In genomic region chr13:110658218-110658911, GRCh38 we compare ENCODE assay signal across 7 cellular contexts. TPM values are rescaled to one million over a fixed set of nuclear protein-coding genes. Genes with fewer than 3 reads are reported as not detected.
DNase-seq lines count a peak whose midpoint lies in the region; ATAC-seq and TF ChIP-seq lines count a peak whose summit lies in the region.
"Not testable (repeated sequence)": the region's sequence is repeated elsewhere in the genome, so short reads cannot be mapped to it uniquely, and the experiment has no call there.

No MANE protein-coding gene starts in this region.

- DNase-seq in GM20000 (ENCODE audit: low spot score) (peak; percentile 64), NB4 (ENCODE audit: low read depth) (peak; percentile 78)
- not testable (repeated sequence) for DNase-seq in activated CD8-positive, alpha-beta T cell treated with anti-CD3 and anti-CD28 coated beads for 36 hours; left lobe of liver (ENCODE audit: low spot score)

- intact Hi-C loops in activated CD8-positive, alpha-beta T cell treated with anti-CD3 and anti-CD28 coated beads for 36 hours (cut with micrococcal nuclease): not testable (repeated sequence)

- H3K9me3 Mint-ChIP-seq in activated CD8-positive, alpha-beta T cell treated with anti-CD3 and anti-CD28 coated beads for 36 hours: not testable (repeated sequence)

- not testable (repeated sequence) for H3K4me3 Mint-ChIP-seq in activated CD8-positive, alpha-beta T cell treated with anti-CD3 and anti-CD28 coated beads for 36 hours

- ATAC-seq in GM18520 (IDR thresholded peaks at IDR 0.05; ENCODE audit: unreplicated experiment): peak; percentile 85
- ATAC-seq in HG02798 (IDR thresholded peaks at IDR 0.05; ENCODE audit: poor library complexity, unreplicated experiment): peak; percentile 88
- peak; percentile 93 for ATAC-seq in HG03342 (IDR thresholded peaks at IDR 0.05; ENCODE audit: unreplicated experiment)
- ATAC-seq in activated CD8-positive, alpha-beta T cell treated with anti-CD3 and anti-CD28 coated beads for 36 hours: peak; percentile 55
- peak; percentile 31 for ATAC-seq in left lobe of liver

- not testable (repeated sequence) for TF ChIP-seq POLR2A in NB4 (IDR thresholded peaks at IDR 0.05; ENCODE audit: extremely low read depth, insufficient read length)

- peaks cover 61% of the 10 kb centered on the region for H3K36me3 Mint-ChIP-seq in activated CD8-positive, alpha-beta T cell treated with anti-CD3 and anti-CD28 coated beads for 36 hours (ENCODE audit: low read depth)

- H3K27ac Mint-ChIP-seq in activated CD8-positive, alpha-beta T cell treated with anti-CD3 and anti-CD28 coated beads for 36 hours: peak overlapping the region; percentile 11

- not testable (repeated sequence) for TF ChIP-seq CTCF in GM20000 (IDR thresholded peaks at IDR 0.05; ENCODE audit: extremely low read depth, missing control alignments); NB4 (IDR thresholded peaks at IDR 0.05; ENCODE audit: low read depth, low read length); activated CD8-positive, alpha-beta T cell treated with anti-CD3 and anti-CD28 coated beads for 36 hours (IDR thresholded peaks at IDR 0.05)

- H3K27me3 Mint-ChIP-seq in activated CD8-positive, alpha-beta T cell treated with anti-CD3 and anti-CD28 coated beads for 36 hours: not testable (repeated sequence)

- H3K4me1 Mint-ChIP-seq in activated CD8-positive, alpha-beta T cell treated with anti-CD3 and anti-CD28 coated beads for 36 hours (ENCODE audit: low read depth): peaks cover 44% of the 10 kb centered on the region

- not testable (repeated sequence) for H3K4me3 ChIP-seq in NB4 (ENCODE audit: low read depth, low read length)

- POLR2A ChIA-PET in activated CD8-positive, alpha-beta T cell treated with anti-CD3 and anti-CD28 coated beads for 36 hours (lab: Charles Lee): interaction anchor here (1.0 kb wide), 1 partner anchor 10 kb away, joined by 3 read pairs; no protein-coding TSS in a partner anchor

- CTCF ChIA-PET in activated CD8-positive, alpha-beta T cell treated with anti-CD3 and anti-CD28 coated beads for 36 hours (lab: Charles Lee): not testable (repeated sequence)

RNA-seq across cellular contexts. Expression of gene NAXD, which starts 43.0 kb away (rescaled TPM):
- total RNA-seq in activated CD8-positive, alpha-beta T cell treated with anti-CD3 and anti-CD28 coated beads for 36 hours: 10 to 100 TPM; 22.7 to 24.8 TPM
- 34.4 TPM for total RNA-seq in left lobe of liver

RNA-seq across cellular contexts. Expression of gene CARS2, which starts 47.6 kb away (rescaled TPM):
- 10 to 100 TPM; 60.7 to 63.0 TPM for total RNA-seq in activated CD8-positive, alpha-beta T cell treated with anti-CD3 and anti-CD28 coated beads for 36 hours
- total RNA-seq in left lobe of liver: 33.9 TPM

RNA-seq across cellular contexts. Expression of gene ING1, which starts 55.1 kb away (rescaled TPM):
- total RNA-seq in activated CD8-positive, alpha-beta T cell treated with anti-CD3 and anti-CD28 coated beads for 36 hours: 10 to 100 TPM; 22.0 to 22.2 TPM
- 15.2 TPM for total RNA-seq in left lobe of liver

Comparison
In these comparisons a context has a peak if more than half of its experiments do, and no peak if none do; other contexts are left out.
1. ATAC-seq: peak in every context shown above with its lines; median percentile 93 in HG03342; 88 in HG02798; 85 in GM18520; 55 in activated CD8-positive, alpha-beta T cell treated with anti-CD3 and anti-CD28 coated beads for 36 hours; 31 in left lobe of liver.